ENCODE assay signal across 11 cellular contexts in the genomic region with DNA sequence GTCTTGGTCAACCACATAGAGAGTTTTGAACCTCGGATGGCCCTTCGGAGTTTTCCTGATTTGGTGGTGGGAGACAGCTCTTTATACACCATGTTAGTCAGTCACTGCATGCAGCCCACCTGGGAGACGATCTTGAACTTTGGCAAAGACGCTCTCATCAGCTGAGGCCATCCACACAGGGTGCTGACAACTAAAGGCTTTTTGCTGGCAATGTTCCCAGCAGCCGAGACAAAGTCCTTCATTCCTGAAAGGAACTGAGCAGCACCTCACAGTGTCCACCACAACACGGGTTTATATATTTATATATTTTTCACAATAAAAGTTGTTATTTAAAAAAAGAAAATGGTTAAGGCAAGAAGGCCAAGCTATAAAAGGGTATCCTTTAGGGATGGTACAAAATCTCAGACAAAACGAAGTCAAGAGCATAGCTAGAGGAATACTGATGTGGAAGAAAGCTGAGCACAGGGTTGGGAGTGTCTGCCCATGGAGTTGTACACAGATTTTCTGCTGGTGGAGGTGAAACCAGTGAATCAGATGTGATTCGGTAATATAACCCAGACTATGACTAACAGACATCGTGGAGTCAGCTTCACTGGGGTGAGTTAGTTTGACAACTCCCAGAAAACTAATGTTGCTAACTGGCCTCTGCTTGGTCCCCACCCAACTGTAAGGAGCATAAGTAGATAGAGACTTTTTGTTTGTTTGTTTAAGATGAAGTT. TPM values are rescaled to one million over a fixed set of nuclear protein-coding genes. Genes with fewer than 3 reads are reported as not detected.
DNase-seq lines count a peak whose midpoint lies in the region; ATAC-seq and TF ChIP-seq lines count a peak whose summit lies in the region.
"Had no signal": no experiment of that assay in that cellular context is flagged by ENCODE, and none has a peak within 500 bp of the region (broad histone marks: within the 10 kb centered on the region; RNA-seq: fewer than 3 reads in every experiment).

No MANE protein-coding gene starts in this region.

- H2AFZ ChIP-seq in HCT116 (ENCODE audit: low read depth, low read length, poor library complexity, severe bottlenecking), result peak overlapping the region; percentile 74

- peak overlapping the region; percentile 24 for H3K4me2 ChIP-seq in HCT116 (ENCODE audit: low read length)

- H3K9me3 ChIP-seq in HCT116 (ENCODE audit: control insufficient read depth in 1 of 2, insufficient read depth in 1 of 2, low read depth in 1 of 2, low read length in 2 of 2) (no peaks in the 10 kb centered on the region), Peyer's patch (no peaks in the 10 kb centered on the region), mucosa of rectum (ENCODE audit: control insufficient read depth in 2 of 2, low read length in 2 of 2) (no peaks in the 10 kb centered on the region), ovary (no peaks in the 10 kb centered on the region)

- BruUV-seq in HCT116 (replicated peaks; lab: Mats Ljungman, UMichigan), result no TSS peak

- H3K36me3 ChIP-seq in HCT116 (ENCODE audit: control insufficient read depth in 1 of 2, insufficient read depth in 2 of 2, low read length in 2 of 2) (no peaks in the 10 kb centered on the region), Peyer's patch (no peaks in the 10 kb centered on the region), mucosa of rectum (ENCODE audit: control insufficient read depth in 2 of 2, insufficient read depth in 2 of 2, low read length in 2 of 2) (no peaks in the 10 kb centered on the region), ovary (no peaks in the 10 kb centered on the region)

- 56 to 65% (median 57%) methylated on average over 9 of the region's 9 CpGs for WGBS in ovary, 3 donors

- intact Hi-C loops in HCT116 (cut with micrococcal nuclease) (no loop called here), ovary (cut with DNase I) (no loop called here)

- TF ChIP-seq RAD21 in HCT116 (IDR thresholded peaks at IDR 0.05; ENCODE audit: low read depth), result no peak

- TF ChIP-seq EP300 in ovary (IDR thresholded peaks at IDR 0.05), result no peak

- H3K4me3 ChIP-seq in HCT116 (replicated peaks in 1 of 2; ENCODE audit: low read depth in 1 of 2, low read length in 2 of 2) (no peak overlapping the region), Peyer's patch (peak overlapping the region in 2 of 4 donors; percentile 11 to 19), mucosa of rectum (ENCODE audit: low read length in 2 of 2) (peak overlapping the region in 1 of 2 donors; percentile 26), ovary (no peak overlapping the region)
- H3K4me3 ChIP-seq: GM12878 had no signal

- ATAC-seq in HCT116, result peak; percentile 37; the same call in 1 of the 2 replicates
- peak; percentile 90 for ATAC-seq in esophagus mucosa
- ATAC-seq: GM12878 had no signal

- TF ChIP-seq CTCF in HCT116 (IDR thresholded peaks at IDR 0.05 in 2 of 3, conservative IDR thresholded peaks at IDR 0.05 in 1 of 3; ENCODE audit: borderline replicate concordance in 1 of 3, insufficient read depth in 1 of 3, low read depth in 2 of 3, low read length in 2 of 3), result no peak
- peak in 1 of 6 experiments; percentile 9 for TF ChIP-seq CTCF in Peyer's patch (IDR thresholded peaks at IDR 0.05)
- TF ChIP-seq CTCF in ovary (IDR thresholded peaks at IDR 0.05), result no peak

- H3K9me2 ChIP-seq in HCT116 (ENCODE audit: insufficient read depth), result no peaks in the 10 kb centered on the region

- no peak for DNase-seq in HCT116 (ENCODE audit: low read depth, low spot score)
- DNase-seq in Peyer's patch, result peak in 2 of 3 donors; percentile 75 to 88
- no peak for DNase-seq in ovary
- DNase-seq in NCI-H510A treated with DMSO at 0.1 percent for 48 hours (lab: John Stamatoyannopoulos, UW), result no peak
- no peak for DNase-seq in activated gamma-delta T cell treated with Interleukin-2 at 50 U/mL for 16 hours
- DNase-seq: activated T-cell treated with anti-CD3 and anti-CD28 coated beads, Interleukin-2, amount 50 U/mL, for 24 hours; GOT3; SHP77 treated with DMSO at 0.1 percent for 48 hours had no signal

- POLR2A ChIA-PET in HCT116 (lab: Charles Lee), result no interaction called here

- H3K4me1 ChIP-seq in HCT116 (ENCODE audit: control insufficient read depth in 1 of 2, insufficient read depth in 2 of 2, low read length in 2 of 2) (peaks cover 10 to 31% of the 10 kb centered on the region in 2 experiments), Peyer's patch (peaks cover 0 to 12% (median 0%) of the 10 kb centered on the region in 4 donors), mucosa of rectum (ENCODE audit: control insufficient read depth in 2 of 2, insufficient read depth in 2 of 2, low read length in 2 of 2) (peaks cover 3 to 5% of the 10 kb centered on the region in 2 donors), ovary (ENCODE audit: insufficient read depth) (no peaks in the 10 kb centered on the region)

- no peaks in the 10 kb centered on the region for H3K79me2 ChIP-seq in HCT116 (ENCODE audit: insufficient read depth, low read length)

- RAD21 ChIA-PET in HCT116 (lab: Charles Lee; ENCODE audit: low non-redundant PET in 1 of 2, low total read pairs in 2 of 2, uncharacterized antibody in 2 of 2, unreplicated experiment in 2 of 2), result no interaction called here

- TF ChIP-seq POLR2A in HCT116 (IDR thresholded peaks at IDR 0.05; ENCODE audit: borderline replicate concordance, extremely low read depth, insufficient read depth, insufficient read length) (no peak), Peyer's patch (IDR thresholded peaks at IDR 0.05) (no peak), ovary (IDR thresholded peaks at IDR 0.05) (no peak)

- no peaks in the 10 kb centered on the region for H3K27me3 ChIP-seq in HCT116 (ENCODE audit: insufficient read depth, low read length)
- no peaks in the 10 kb centered on the region for H3K27me3 ChIP-seq in Peyer's patch
- H3K27me3 ChIP-seq in mucosa of rectum (ENCODE audit: control insufficient read depth in 2 of 2, insufficient read depth in 2 of 2, low read length in 2 of 2), result no peaks in the 10 kb centered on the region
- H3K27me3 ChIP-seq in ovary, result no peaks in the 10 kb centered on the region

- no peak overlapping the region for H3K27ac ChIP-seq in HCT116 (ENCODE audit: low read depth, low read length)
- peak overlapping the region in 3 of 4 donors; percentile 22 to 74 (median 71) for H3K27ac ChIP-seq in Peyer's patch
- peak overlapping the region; percentile 26 to 32 for H3K27ac ChIP-seq in mucosa of rectum (ENCODE audit: low read depth in 2 of 2, low read length in 2 of 2)
- H3K27ac ChIP-seq in ovary, result no peak overlapping the region

- CTCF ChIA-PET in HCT116 (lab: Charles Lee), result no interaction called here

- H3K9ac ChIP-seq in HCT116 (ENCODE audit: low read length) (no peak overlapping the region), mucosa of rectum (ENCODE audit: low read depth in 1 of 2, low read length in 2 of 2) (no peak overlapping the region)

- no peaks in the 10 kb centered on the region for H4K20me1 ChIP-seq in HCT116 (ENCODE audit: insufficient read depth)

TF ChIP-seq in HCT116, 20 proteins besides CTCF, POLR2A, EP300 and RAD21 (continues in another document):
- TF ChIP-seq, protein P1, sequence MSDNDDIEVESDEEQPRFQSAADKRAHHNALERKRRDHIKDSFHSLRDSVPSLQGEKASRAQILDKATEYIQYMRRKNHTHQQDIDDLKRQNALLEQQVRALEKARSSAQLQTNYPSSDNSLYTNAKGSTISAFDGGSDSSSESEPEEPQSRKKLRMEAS (IDR thresholded peaks at IDR 0.05), result no peak
- TF ChIP-seq, protein P2, sequence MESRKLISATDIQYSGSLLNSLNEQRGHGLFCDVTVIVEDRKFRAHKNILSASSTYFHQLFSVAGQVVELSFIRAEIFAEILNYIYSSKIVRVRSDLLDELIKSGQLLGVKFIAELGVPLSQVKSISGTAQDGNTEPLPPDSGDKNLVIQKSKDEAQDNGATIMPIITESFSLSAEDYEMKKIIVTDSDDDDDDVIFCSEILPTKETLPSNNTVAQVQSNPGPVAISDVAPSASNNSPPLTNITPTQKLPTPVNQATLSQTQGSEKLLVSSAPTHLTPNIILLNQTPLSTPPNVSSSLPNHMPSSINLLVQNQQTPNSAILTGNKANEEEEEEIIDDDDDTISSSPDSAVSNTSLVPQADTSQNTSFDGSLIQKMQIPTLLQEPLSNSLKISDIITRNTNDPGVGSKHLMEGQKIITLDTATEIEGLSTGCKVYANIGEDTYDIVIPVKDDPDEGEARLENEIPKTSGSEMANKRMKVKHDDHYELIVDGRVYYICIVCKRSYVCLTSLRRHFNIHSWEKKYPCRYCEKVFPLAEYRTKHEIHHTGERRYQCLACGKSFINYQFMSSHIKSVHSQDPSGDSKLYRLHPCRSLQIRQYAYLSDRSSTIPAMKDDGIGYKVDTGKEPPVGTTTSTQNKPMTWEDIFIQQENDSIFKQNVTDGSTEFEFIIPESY (IDR thresholded peaks at IDR 0.05; ENCODE audit: extremely low read depth, insufficient replicate concordance, low read length), result no peak
- no peak for TF ChIP-seq JUND (IDR thresholded peaks at IDR 0.05)
- TF ChIP-seq SIN3A (IDR thresholded peaks at IDR 0.05; ENCODE audit: low read depth), result no peak
- no peak for TF ChIP-seq CBX3 (IDR thresholded peaks at IDR 0.05; ENCODE audit: low read depth)
- TF ChIP-seq, protein P3, sequence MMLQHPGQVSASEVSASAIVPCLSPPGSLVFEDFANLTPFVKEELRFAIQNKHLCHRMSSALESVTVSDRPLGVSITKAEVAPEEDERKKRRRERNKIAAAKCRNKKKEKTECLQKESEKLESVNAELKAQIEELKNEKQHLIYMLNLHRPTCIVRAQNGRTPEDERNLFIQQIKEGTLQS (IDR thresholded peaks at IDR 0.05), result no peak
- no peak for TF ChIP-seq CEBPB (IDR thresholded peaks at IDR 0.05; ENCODE audit: low read depth)

RNA-seq across cellular contexts. Expression of a gene that starts 27.4 kb away (rescaled TPM):
- total RNA-seq in HCT116 (2021; ENCODE audit: unreplicated experiment) (135 TPM), Peyer's patch (100 to 1,000 TPM in 2 of 4 donors, 10 to 100 TPM in 2; 53.1 to 133 (median 97.2) TPM), esophagus mucosa (115 TPM), ovary (100 to 1,000 TPM in 5 of 7 donors, 10 to 100 TPM in 2; 57.2 to 184 (median 134) TPM)
- 32.2 and 45.0 TPM in 2 replicates for polyA plus RNA-seq in HCT116 (2012)
- 10 to 100 TPM; 55.1 to 80.9 TPM for polyA plus RNA-seq in ovary

Comparison
In these comparisons a context has a peak if more than half of its experiments do, and no peak if none do; other contexts are left out.
1. DNase-seq: peak in Peyer's patch (2 of 3); none in HCT116 (single experiment), ovary (0 of 5), NCI-H510A treated with DMSO at 0.1 percent for 48 hours (single experiment) and activated gamma-delta T cell treated with Interleukin-2 at 50 U/mL for 16 hours (single experiment).
2. H3K27ac ChIP-seq: peak in Peyer's patch (3 of 4) and mucosa of rectum (2 of 2); none in HCT116 (single experiment) and ovary (0 of 2).